In genomic region chr15:79349526-79349925, GRCh38 we compare ENCODE assay signal across 12 cellular contexts.
"Had no signal": no experiment of that assay in that cellular context is flagged by ENCODE, and none has a peak within 500 bp of the region (broad histone marks: within the 10 kb centered on the region; RNA-seq: fewer than 3 reads in every experiment).

No MANE protein-coding gene starts in this region.

- H3K27me3 ChIP-seq: esophagus muscularis mucosa had no signal

- H3K9me3 ChIP-seq: esophagus muscularis mucosa had no signal

- DNase-seq: activated CD4-positive, alpha-beta T cell treated with anti-CD3 and anti-CD28 coated beads for 48 hours; activated CD8-positive, alpha-beta memory T cell treated with anti-CD3 and anti-CD28 coated beads, Interleukin-2, amount 50 U/mL, for 48 hours; activated CD8-positive, alpha-beta T cell treated with anti-CD3 and anti-CD28 coated beads, Interleukin-2, amount 10 ng/mL, durations not matched to agents 7 days and 5 days; activated naive CD4-positive, alpha-beta T cell; aorta; left colon; natural killer cell; posterior cingulate gyrus; right cardiac atrium; stimulated activated naive B cell treated with anti-CD40 and anti-IgM and Interleukin-4, amounts not matched to agents 10 μg/mL and 1 μg/mL and 100 μg/mL, for 72 hours had no signal

- H3K4me1 ChIP-seq: esophagus muscularis mucosa had no signal

- H3K27ac ChIP-seq: esophagus muscularis mucosa had no signal

- H3K4me3 ChIP-seq: esophagus muscularis mucosa, lung had no signal

- H3K36me3 ChIP-seq: esophagus muscularis mucosa had no signal
